30 cellular contexts compared by ENCODE assay signal in the genomic region with DNA sequence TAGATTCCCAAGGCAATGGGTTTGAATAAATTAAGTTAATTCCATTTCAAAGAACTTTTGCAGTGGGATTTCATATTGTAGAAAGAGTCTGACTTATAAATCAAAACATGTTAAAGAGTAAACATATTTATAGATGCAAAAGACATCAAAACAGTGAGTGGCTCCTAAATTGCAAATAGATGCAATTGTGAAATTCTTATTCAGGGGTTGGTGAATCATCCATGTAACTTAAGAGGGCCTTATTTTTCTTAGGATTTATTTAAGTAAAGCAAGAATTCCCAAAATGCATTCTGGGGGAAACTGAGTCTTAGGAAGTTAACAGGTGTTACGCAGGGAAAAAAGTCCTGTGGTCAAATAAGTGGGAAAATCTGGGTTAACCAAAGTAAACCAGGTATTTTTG.
"Had no signal": no experiment of that assay in that cellular context is flagged by ENCODE, and none has a peak within 500 bp of the region (broad histone marks: within the 10 kb centered on the region; RNA-seq: fewer than 3 reads in every experiment).

No MANE protein-coding gene starts in this region.

- H3K9me3 ChIP-seq: body of pancreas, gastroesophageal sphincter, psoas muscle, right atrium auricular region, stomach, thyroid gland, upper lobe of left lung had no signal

- H3K4me3 ChIP-seq: body of pancreas, gastroesophageal sphincter, hepatocyte, psoas muscle, right atrium auricular region, stomach, thyroid gland, upper lobe of left lung had no signal

- ATAC-seq: activated CD4-positive, alpha-beta T cell treated with anti-CD3 and anti-CD28 coated beads for 36 hours; activated CD8-positive, alpha-beta memory T cell treated with anti-CD3 and anti-CD28 coated beads, Interleukin-2, amount 10 ng/mL, durations not matched to agents 7 days and 5 days; activated CD8-positive, alpha-beta T cell treated with anti-CD3 and anti-CD28 coated beads, Interleukin-2, amount 10 ng/mL, durations not matched to agents 7 days and 5 days; activated naive CD8-positive, alpha-beta T cell treated with anti-CD3 and anti-CD28 coated beads, Interleukin-2, amount 50 U/mL, for 24 hours; body of pancreas; effector memory CD8-positive, alpha-beta T cell; esophagus mucosa; gastroesophageal sphincter; left colon; naive thymus-derived CD4-positive, alpha-beta T cell; psoas muscle; stimulated activated naive B cell treated with anti-CD40 and anti-IgM and Interleukin-4, amounts not matched to agents 10 μg/mL and 1 μg/mL and 100 μg/mL, for 72 hours had no signal

- H3K27me3 ChIP-seq: body of pancreas, gastroesophageal sphincter, hepatocyte, right atrium auricular region, stomach, thyroid gland, upper lobe of left lung had no signal

- FAIRE-seq: endothelial cell of umbilical vein, kidney had no signal

- H3K36me3 ChIP-seq: gastroesophageal sphincter, right atrium auricular region, stomach, thyroid gland, upper lobe of left lung had no signal

- DNase-seq: activated CD4-positive, alpha-beta T cell treated with anti-CD3 and anti-CD28 coated beads for 36 hours; activated CD4-positive, CD25-positive, alpha-beta regulatory T cell; activated CD8-positive, alpha-beta memory T cell treated with anti-CD3 and anti-CD28 coated beads, Interleukin-2, amount 10 ng/mL, durations not matched to agents 7 days and 5 days; activated CD8-positive, alpha-beta T cell treated with anti-CD3 and anti-CD28 coated beads, Interleukin-2, amount 10 ng/mL, durations not matched to agents 7 days and 5 days; activated naive CD8-positive, alpha-beta T cell treated with anti-CD3 and anti-CD28 coated beads, Interleukin-2, amount 50 U/mL, for 24 hours; activated T-cell treated with anti-CD3 and anti-CD28 coated beads, Interleukin-2, amount 50 U/mL, for 48 hours; anterior cingulate cortex; body of pancreas; caudate nucleus; cortex of kidney; effector memory CD8-positive, alpha-beta T cell; kidney; left colon; midbrain; naive thymus-derived CD4-positive, alpha-beta T cell; nucleus accumbens; psoas muscle; stimulated activated CD4-positive, alpha-beta T cell treated with anti-CD3 and anti-CD28 coated beads, Interleukin-15, amount 100 ng/mL, for 24 hours; stimulated activated CD4-positive, alpha-beta T cell treated with anti-CD3 and anti-CD28 coated beads, Interleukin-2, amount 100 ng/mL, for 24 hours; stimulated activated naive B cell treated with anti-CD40 and anti-IgM and Interleukin-4, amounts not matched to agents 10 μg/mL and 1 μg/mL and 100 μg/mL, for 72 hours; stomach; T-helper 1 cell; thyroid gland; upper lobe of left lung had no signal

- H3K27ac ChIP-seq: body of pancreas, gastroesophageal sphincter, hepatocyte, parathyroid adenoma, psoas muscle, right atrium auricular region, stomach, thyroid gland, upper lobe of left lung had no signal
